ENCODE assay signal across 10 cellular contexts in the genomic region with DNA sequence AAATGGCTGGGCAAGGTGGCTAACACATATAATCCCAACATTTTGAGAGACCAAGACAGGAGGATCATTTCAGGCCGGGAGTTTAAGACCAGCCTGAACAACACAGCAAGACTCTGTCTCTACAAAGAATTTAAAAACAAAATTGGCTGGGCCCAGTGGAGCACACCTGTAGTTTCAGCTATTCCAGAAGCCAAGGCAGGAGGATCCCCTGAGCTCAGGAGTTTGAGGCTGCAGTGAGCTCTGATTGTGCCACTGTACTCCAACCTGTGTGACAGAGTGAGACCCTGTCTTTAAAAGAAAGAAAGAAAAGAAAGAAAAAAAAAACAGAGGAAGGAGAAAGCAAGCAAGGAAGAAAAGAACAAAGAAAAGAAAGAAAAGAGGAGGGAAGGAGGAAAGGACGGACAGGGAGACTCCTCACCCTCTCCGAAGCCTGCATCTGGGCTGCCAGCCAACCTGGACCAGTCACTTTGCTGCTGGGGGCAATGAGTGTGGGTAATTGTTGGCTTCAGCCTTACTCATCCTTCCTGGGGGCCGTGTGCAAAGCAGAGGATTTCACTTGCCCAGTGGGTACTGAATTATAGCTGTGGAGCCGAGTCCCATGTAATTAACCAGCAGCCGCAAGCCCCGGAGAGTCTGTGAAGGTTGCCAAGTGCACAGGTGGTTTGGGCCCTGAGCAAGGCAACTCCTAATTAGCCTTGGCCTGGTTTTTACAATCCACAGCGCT. TPM values are rescaled to one million over a fixed set of nuclear protein-coding genes. Genes with fewer than 3 reads are reported as not detected.
DNase-seq lines count a peak whose midpoint lies in the region; ATAC-seq, FAIRE-seq and TF ChIP-seq lines count a peak whose summit lies in the region.
"Had no signal": no experiment of that assay in that cellular context is flagged by ENCODE, and none has a peak within 500 bp of the region (broad histone marks: within the 10 kb centered on the region; RNA-seq: fewer than 3 reads in every experiment).

No MANE protein-coding gene starts in this region.

- no peak overlapping the region for H3K4me3 ChIP-seq in astrocyte (ENCODE audit: insufficient read depth, low read depth, low read length)

- H3K4me1 Mint-ChIP-seq in astrocyte (ENCODE audit: low read depth, unreplicated experiment) = no peaks in the 10 kb centered on the region
- no peaks in the 10 kb centered on the region for H3K4me1 Mint-ChIP-seq in activated CD8-positive, alpha-beta memory T cell treated with anti-CD3 and anti-CD28 coated beads, Interleukin-2, amount 10 ng/mL, durations not matched to agents 7 days and 5 days

- intact Hi-C loops in cardiac septum (cut with DNase I) = no loop called here

- peak; percentile 95 for DNase-seq in COR-L47 (lab: John Stamatoyannopoulos, UW)
- peak; percentile 72 for DNase-seq in NCI-H1092 treated with DMSO at 0.1 percent for 48 hours (lab: John Stamatoyannopoulos, UW)
- DNase-seq in astrocyte (ENCODE audit: low read depth) = peak; percentile 67
- peak; percentile 66 for DNase-seq in kidney glomerular epithelial cell (lab: John Stamatoyannopoulos, UW)
- no peak for DNase-seq in KG1 (lab: John Stamatoyannopoulos, UW)
- DNase-seq in cardiac septum (ENCODE audit: low spot score) = no peak
- DNase-seq in activated CD8-positive, alpha-beta memory T cell treated with anti-CD3 and anti-CD28 coated beads, Interleukin-2, amount 10 ng/mL, durations not matched to agents 7 days and 5 days = no peak
- DNase-seq: GDM1 had no signal

- no peaks in the 10 kb centered on the region for H3K36me3 ChIP-seq in astrocyte (ENCODE audit: insufficient read depth, low read length)

- H3K27ac ChIP-seq in astrocyte (ENCODE audit: low read depth, low read length) = no peak overlapping the region

- H3K9ac ChIP-seq in astrocyte (ENCODE audit: low read length) = no peak overlapping the region

- no peak for TF ChIP-seq CTCF in astrocyte (IDR thresholded peaks at IDR 0.05; ENCODE audit: insufficient read depth, low read depth, low read length)

- no peak for FAIRE-seq in astrocyte (lab: Jason Lieb, UNC)

- peaks cover 47% of the 10 kb centered on the region for H3K27me3 Mint-ChIP-seq in astrocyte (ENCODE audit: low read depth, unreplicated experiment)
- H3K27me3 Mint-ChIP-seq in activated CD8-positive, alpha-beta memory T cell treated with anti-CD3 and anti-CD28 coated beads, Interleukin-2, amount 10 ng/mL, durations not matched to agents 7 days and 5 days = peaks cover 62% of the 10 kb centered on the region

- H3K4me2 ChIP-seq in astrocyte (ENCODE audit: low read length) = no peak overlapping the region

- no peaks in the 10 kb centered on the region for H3K36me3 Mint-ChIP-seq in astrocyte (ENCODE audit: low read depth, unreplicated experiment)
- H3K36me3 Mint-ChIP-seq in activated CD8-positive, alpha-beta memory T cell treated with anti-CD3 and anti-CD28 coated beads, Interleukin-2, amount 10 ng/mL, durations not matched to agents 7 days and 5 days = no peaks in the 10 kb centered on the region

- no peak for ATAC-seq in HG03097 (IDR thresholded peaks at IDR 0.05; ENCODE audit: low FRiP score, unreplicated experiment)
- ATAC-seq in activated CD8-positive, alpha-beta memory T cell treated with anti-CD3 and anti-CD28 coated beads, Interleukin-2, amount 10 ng/mL, durations not matched to agents 7 days and 5 days = no peak

- no peaks in the 10 kb centered on the region for H3K9me3 ChIP-seq in astrocyte (ENCODE audit: insufficient read depth, low read depth, low read length)

- no peaks in the 10 kb centered on the region for H3K79me2 ChIP-seq in astrocyte (ENCODE audit: insufficient read depth, low read length)

- no peaks in the 10 kb centered on the region for H3K9me3 Mint-ChIP-seq in astrocyte (ENCODE audit: unreplicated experiment)
- no peaks in the 10 kb centered on the region for H3K9me3 Mint-ChIP-seq in activated CD8-positive, alpha-beta memory T cell treated with anti-CD3 and anti-CD28 coated beads, Interleukin-2, amount 10 ng/mL, durations not matched to agents 7 days and 5 days (ENCODE audit: low read depth)

- H3K27me3 ChIP-seq in astrocyte (ENCODE audit: insufficient read depth, low read length) = no peaks in the 10 kb centered on the region

- no peak overlapping the region for H3K27ac Mint-ChIP-seq in astrocyte (ENCODE audit: unreplicated experiment)
- no peak overlapping the region for H3K27ac Mint-ChIP-seq in activated CD8-positive, alpha-beta memory T cell treated with anti-CD3 and anti-CD28 coated beads, Interleukin-2, amount 10 ng/mL, durations not matched to agents 7 days and 5 days

- H4K20me1 ChIP-seq in astrocyte (ENCODE audit: insufficient read depth, low read length) = no peaks in the 10 kb centered on the region

- no peak overlapping the region for H3K4me3 Mint-ChIP-seq in astrocyte (ENCODE audit: unreplicated experiment)
- H3K4me3 Mint-ChIP-seq in activated CD8-positive, alpha-beta memory T cell treated with anti-CD3 and anti-CD28 coated beads, Interleukin-2, amount 10 ng/mL, durations not matched to agents 7 days and 5 days = no peak overlapping the region

- H2AFZ ChIP-seq in astrocyte (ENCODE audit: low read depth, low read length) = no peak overlapping the region

- H3K4me1 ChIP-seq in astrocyte (ENCODE audit: insufficient read depth, low read length) = no peaks in the 10 kb centered on the region

- CTCF ChIA-PET in activated CD8-positive, alpha-beta memory T cell treated with anti-CD3 and anti-CD28 coated beads, Interleukin-2, amount 10 ng/mL, durations not matched to agents 7 days and 5 days (lab: Charles Lee) = no interaction called here

RNA-seq across cellular contexts. Expression of a gene that starts 6.7 kb away (rescaled TPM):
- not detected in 2 replicates for total RNA-seq in astrocyte
- not detected for total RNA-seq in cardiac septum
- total RNA-seq in activated CD8-positive, alpha-beta memory T cell treated with anti-CD3 and anti-CD28 coated beads, Interleukin-2, amount 10 ng/mL, durations not matched to agents 7 days and 5 days = not detected
- total RNA-seq: SK-MEL-5 had no signal

RNA-seq across cellular contexts. Expression of a gene that starts 31.1 kb away (rescaled TPM):
- total RNA-seq in astrocyte (not detected in 2 replicates), cardiac septum (3.0 TPM)
- total RNA-seq in activated CD8-positive, alpha-beta memory T cell treated with anti-CD3 and anti-CD28 coated beads, Interleukin-2, amount 10 ng/mL, durations not matched to agents 7 days and 5 days = 1 to 10 TPM in 1 of 2 experiments, not detected in 1; 3.6 TPM
- total RNA-seq: SK-MEL-5 had no signal

RNA-seq across cellular contexts. Expression of a gene that starts 38.4 kb away (rescaled TPM):
- total RNA-seq in astrocyte (26.6 and 29.0 TPM in 2 replicates), cardiac septum (43.7 TPM)
- total RNA-seq in activated CD8-positive, alpha-beta memory T cell treated with anti-CD3 and anti-CD28 coated beads, Interleukin-2, amount 10 ng/mL, durations not matched to agents 7 days and 5 days = 1 to 10 TPM; 6.2 to 8.2 TPM

RNA-seq across cellular contexts. Expression of a gene that starts 50.2 kb away (rescaled TPM):
- total RNA-seq in astrocyte (84.2 and 112 TPM in 2 replicates), cardiac septum (108 TPM)
- total RNA-seq in activated CD8-positive, alpha-beta memory T cell treated with anti-CD3 and anti-CD28 coated beads, Interleukin-2, amount 10 ng/mL, durations not matched to agents 7 days and 5 days = 100 to 1,000 TPM; 121 to 125 TPM

Comparison
In these comparisons a context has a peak if more than half of its experiments do, and no peak if none do; other contexts are left out.
1. DNase-seq: peak in COR-L47 (single experiment), NCI-H1092 treated with DMSO at 0.1 percent for 48 hours (single experiment), astrocyte (single experiment) and kidney glomerular epithelial cell (single experiment); none in KG1 (single experiment), cardiac septum (single experiment) and activated CD8-positive, alpha-beta memory T cell treated with anti-CD3 and anti-CD28 coated beads, Interleukin-2, amount 10 ng/mL, durations not matched to agents 7 days and 5 days (single experiment).